8 cellular contexts compared by ENCODE assay signal in the genomic region with DNA sequence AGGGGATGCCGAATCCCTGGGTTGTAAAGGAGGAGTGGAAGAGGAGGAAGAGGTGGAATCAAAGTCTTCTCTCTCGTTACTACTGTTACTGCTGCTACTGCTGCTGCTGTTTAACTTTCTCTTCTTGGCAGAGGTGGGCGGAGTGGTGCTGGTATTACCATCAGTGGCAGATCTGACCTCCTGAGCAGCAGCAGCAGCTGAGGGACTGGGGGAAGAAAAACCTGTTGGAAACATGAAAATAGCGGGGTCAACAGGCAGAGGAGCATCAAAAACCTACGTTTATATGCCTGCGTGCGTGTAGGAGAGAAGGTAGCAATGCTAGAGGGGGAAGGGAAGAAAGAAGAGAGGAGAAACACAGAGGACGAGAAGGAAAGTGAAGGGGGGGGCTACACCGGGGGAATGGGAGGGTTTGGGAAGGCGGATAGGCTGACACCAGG. TPM values are rescaled to one million over a fixed set of nuclear protein-coding genes. Genes with fewer than 3 reads are reported as not detected.
DNase-seq lines count a peak whose midpoint lies in the region; ATAC-seq and TF ChIP-seq lines count a peak whose summit lies in the region.

No MANE protein-coding gene starts in this region.

- peaks cover 25% of the 10 kb centered on the region for H3K4me1 Mint-ChIP-seq in CD14-positive monocyte
- peaks cover 31% of the 10 kb centered on the region for H3K4me1 Mint-ChIP-seq in stimulated activated naive CD8-positive, alpha-beta T cell treated with anti-CD3 and anti-CD28 coated beads, Interleukin-15, Interleukin-2, amounts not matched to agents 100 ng/mL and 50 ng/mL, for 24 hours (ENCODE audit: low read depth)

- no peak for TF ChIP-seq CTCF in CD14-positive monocyte (IDR thresholded peaks at IDR 0.05)

- no peaks in the 10 kb centered on the region for H3K9me3 ChIP-seq in effector memory CD4-positive, alpha-beta T cell (ENCODE audit: control insufficient read depth, low read length)
- no peaks in the 10 kb centered on the region for H3K9me3 ChIP-seq in mucosa of rectum (ENCODE audit: control insufficient read depth in 2 of 2, low read length in 2 of 2)

- peak overlapping the region; percentile 68 for H3K4me3 ChIP-seq in Jurkat, Clone E6-1 (ENCODE audit: low read length)
- H3K4me3 ChIP-seq in effector memory CD4-positive, alpha-beta T cell (ENCODE audit: insufficient read depth, low read depth, low read length, poor library complexity, severe bottlenecking): peak overlapping the region; percentile 87
- peak overlapping the region; percentile 89 to 91 for H3K4me3 ChIP-seq in mucosa of rectum (ENCODE audit: low read length in 2 of 2)

- peak; percentile 40 for ATAC-seq in GM21390 (IDR thresholded peaks at IDR 0.05; ENCODE audit: unreplicated experiment)

- H3K36me3 Mint-ChIP-seq in CD14-positive monocyte: peaks cover 5% of the 10 kb centered on the region in 2 donors
- H3K36me3 Mint-ChIP-seq in stimulated activated naive CD8-positive, alpha-beta T cell treated with anti-CD3 and anti-CD28 coated beads, Interleukin-15, Interleukin-2, amounts not matched to agents 100 ng/mL and 50 ng/mL, for 24 hours (ENCODE audit: low read depth): peaks cover 6% of the 10 kb centered on the region

- H3K9ac ChIP-seq in mucosa of rectum (ENCODE audit: low read depth in 1 of 2, low read length in 2 of 2): peak overlapping the region; percentile 78 to 86

- peaks cover 0 to 3% (median 2%) of the 10 kb centered on the region in 3 donors for H3K27me3 Mint-ChIP-seq in CD14-positive monocyte (ENCODE audit: low read depth in 3 of 3)
- no peaks in the 10 kb centered on the region for H3K27me3 Mint-ChIP-seq in stimulated activated naive CD8-positive, alpha-beta T cell treated with anti-CD3 and anti-CD28 coated beads, Interleukin-15, Interleukin-2, amounts not matched to agents 100 ng/mL and 50 ng/mL, for 24 hours

- H3K4me3 Mint-ChIP-seq in CD14-positive monocyte: peak overlapping the region; percentile 92 to 96
- peak overlapping the region; percentile 94 for H3K4me3 Mint-ChIP-seq in stimulated activated naive CD8-positive, alpha-beta T cell treated with anti-CD3 and anti-CD28 coated beads, Interleukin-15, Interleukin-2, amounts not matched to agents 100 ng/mL and 50 ng/mL, for 24 hours

- no peaks in the 10 kb centered on the region for H3K36me3 ChIP-seq in effector memory CD4-positive, alpha-beta T cell (ENCODE audit: control insufficient read depth, insufficient read depth, low read length)
- peaks cover 0 to 2% of the 10 kb centered on the region in 2 donors for H3K36me3 ChIP-seq in mucosa of rectum (ENCODE audit: control insufficient read depth in 2 of 2, insufficient read depth in 2 of 2, low read length in 2 of 2)

- peaks cover 0 to 7% (median 0%) of the 10 kb centered on the region in 7 donors for H3K9me3 Mint-ChIP-seq in CD14-positive monocyte
- H3K9me3 Mint-ChIP-seq in stimulated activated naive CD8-positive, alpha-beta T cell treated with anti-CD3 and anti-CD28 coated beads, Interleukin-15, Interleukin-2, amounts not matched to agents 100 ng/mL and 50 ng/mL, for 24 hours: no peaks in the 10 kb centered on the region

- H3K27me3 ChIP-seq in effector memory CD4-positive, alpha-beta T cell (replicated peaks; ENCODE audit: control insufficient read depth, insufficient read depth, low read length, poor library complexity, severe bottlenecking): no peaks in the 10 kb centered on the region
- no peaks in the 10 kb centered on the region for H3K27me3 ChIP-seq in mucosa of rectum (ENCODE audit: control insufficient read depth in 2 of 2, insufficient read depth in 2 of 2, low read length in 2 of 2)

- intact Hi-C loops in CD14-positive monocyte (cut with micrococcal nuclease): loop anchor here (5.0 kb wide), 2 partner anchors 42 to 72 kb away; a partner anchor contains a TSS

- DNase-seq in CD14-positive monocyte (ENCODE audit: low spot score): no peak
- peak; percentile 7 for DNase-seq in Jurkat, Clone E6-1 (ENCODE audit: low read depth, low spot score)
- DNase-seq in activated CD4-positive, alpha-beta T cell treated with anti-CD3 and anti-CD28 coated beads, Interleukin-2, amount 50 U/mL, for 4 hours: peak; percentile 16
- DNase-seq in effector memory CD4-positive, alpha-beta T cell: peak in 2 of 3 donors; percentile 9 to 24
- DNase-seq in AG08395 (ENCODE audit: low spot score): no peak

- H3K4me1 ChIP-seq in effector memory CD4-positive, alpha-beta T cell (ENCODE audit: control insufficient read depth, insufficient read depth, low read length, poor library complexity, severe bottlenecking): peaks cover 4% of the 10 kb centered on the region
- peaks cover 0 to 5% of the 10 kb centered on the region in 2 donors for H3K4me1 ChIP-seq in mucosa of rectum (ENCODE audit: control insufficient read depth in 2 of 2, insufficient read depth in 2 of 2, low read length in 2 of 2)

- peak overlapping the region; percentile 97 for H3K27ac ChIP-seq in effector memory CD4-positive, alpha-beta T cell (ENCODE audit: insufficient read depth, low read length, poor library complexity, severe bottlenecking)
- H3K27ac ChIP-seq in mucosa of rectum (ENCODE audit: low read depth in 2 of 2, low read length in 2 of 2): peak overlapping the region; percentile 97 to 99

- peak overlapping the region; percentile 90 to 98 (median 96) for H3K27ac Mint-ChIP-seq in CD14-positive monocyte
- H3K27ac Mint-ChIP-seq in stimulated activated naive CD8-positive, alpha-beta T cell treated with anti-CD3 and anti-CD28 coated beads, Interleukin-15, Interleukin-2, amounts not matched to agents 100 ng/mL and 50 ng/mL, for 24 hours: peak overlapping the region; percentile 94

RNA-seq across cellular contexts. Expression of a gene that starts 0.3 kb away (rescaled TPM):
- 10 to 100 TPM; 13.3 to 16.9 TPM for polyA plus RNA-seq in CD14-positive monocyte
- 20.0 TPM for polyA plus RNA-seq in Jurkat, Clone E6-1 (2012; ENCODE audit: insufficient read depth, insufficient read length)

RNA-seq across cellular contexts. Expression of a gene that starts 43.5 kb away (rescaled TPM):
- polyA plus RNA-seq in CD14-positive monocyte: 10 to 100 TPM; 74.6 to 85.1 TPM
- 96.6 TPM for polyA plus RNA-seq in Jurkat, Clone E6-1 (2012; ENCODE audit: insufficient read depth, insufficient read length)

Comparison
In these comparisons a context has a peak if more than half of its experiments do, and no peak if none do; other contexts are left out.
1. DNase-seq: peak in Jurkat, Clone E6-1 (single experiment), activated CD4-positive, alpha-beta T cell treated with anti-CD3 and anti-CD28 coated beads, Interleukin-2, amount 50 U/mL, for 4 hours (2 of 2) and effector memory CD4-positive, alpha-beta T cell (2 of 3); none in CD14-positive monocyte (single experiment) and AG08395 (single experiment).
2. Peak in every context shown above with its lines, with median percentiles within 50 percentile points of each other: H3K4me3 ChIP-seq.